ENCODE assay signal across 9 cellular contexts in the genomic region with DNA sequence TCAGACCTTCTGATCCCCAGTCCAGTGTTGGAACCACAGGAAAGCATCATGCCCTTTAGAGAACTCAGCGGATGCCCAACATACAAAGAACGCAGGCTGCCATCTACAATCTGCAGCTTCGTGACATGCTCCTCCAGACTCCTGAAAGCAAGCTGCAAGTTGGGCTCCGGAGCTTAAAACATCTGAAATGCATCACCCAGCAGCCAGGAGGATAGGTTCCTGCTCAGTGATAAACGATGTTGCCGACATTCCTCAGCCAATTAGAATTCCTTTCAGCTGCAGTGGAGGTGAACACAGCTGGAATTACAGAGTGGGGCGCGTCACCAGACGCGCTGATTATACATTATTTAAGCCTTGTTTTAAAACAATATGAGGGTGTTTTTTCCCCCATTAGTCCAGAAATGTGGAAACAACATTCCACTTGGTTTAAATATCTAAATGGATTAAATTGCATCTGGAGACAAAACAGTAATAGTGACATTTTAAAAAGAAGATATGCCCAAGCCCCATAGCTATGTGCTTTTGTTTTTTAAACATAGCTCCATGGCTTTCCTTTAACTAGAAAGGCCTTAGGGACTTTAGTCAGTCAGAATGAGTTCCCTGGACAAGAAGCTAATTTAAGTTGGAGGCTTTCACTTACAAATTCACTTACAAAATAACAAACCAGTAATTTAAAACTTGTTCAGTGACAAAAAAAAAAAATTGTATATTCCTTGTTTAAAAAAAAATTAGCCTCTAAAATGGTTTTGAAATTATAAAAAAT. TPM values are rescaled to one million over a fixed set of nuclear protein-coding genes. Genes with fewer than 3 reads are reported as not detected.
DNase-seq lines count a peak whose midpoint lies in the region; ATAC-seq, FAIRE-seq and TF ChIP-seq lines count a peak whose summit lies in the region.
"Had no signal": no experiment of that assay in that cellular context is flagged by ENCODE, and none has a peak within 500 bp of the region (broad histone marks: within the 10 kb centered on the region; RNA-seq: fewer than 3 reads in every experiment).

No MANE protein-coding gene starts in this region.

- TF ChIP-seq CTCF in WTC11 (IDR thresholded peaks at IDR 0.05) = no peak
- TF ChIP-seq CTCF in retinal pigment epithelial cell (conservative IDR thresholded peaks at IDR 0.05; ENCODE audit: low read depth, low read length) = no peak

- peak overlapping the region; percentile 24 for H3K4me3 ChIP-seq in retinal pigment epithelial cell (ENCODE audit: low read length)
- H3K4me3 ChIP-seq: thyroid gland had no signal

- H3K27me3 Mint-ChIP-seq in WTC11 (ENCODE audit: low read depth) = no peaks in the 10 kb centered on the region
- H3K27me3 Mint-ChIP-seq in activated CD4-positive, alpha-beta T cell treated with anti-CD3 and anti-CD28 coated beads for 36 hours = no peaks in the 10 kb centered on the region

- peak; percentile 78 for ATAC-seq in WTC11
- ATAC-seq in activated CD4-positive, alpha-beta T cell treated with anti-CD3 and anti-CD28 coated beads for 36 hours = no peak

- peaks cover 4% of the 10 kb centered on the region; the same call in 1 of the 2 replicates for H3K36me3 Mint-ChIP-seq in WTC11
- peaks cover 5% of the 10 kb centered on the region for H3K36me3 Mint-ChIP-seq in activated CD4-positive, alpha-beta T cell treated with anti-CD3 and anti-CD28 coated beads for 36 hours (ENCODE audit: low read depth)

- peak overlapping the region; percentile 53 for H3K4me3 Mint-ChIP-seq in WTC11
- H3K4me3 Mint-ChIP-seq in activated CD4-positive, alpha-beta T cell treated with anti-CD3 and anti-CD28 coated beads for 36 hours = no peak overlapping the region

- no peaks in the 10 kb centered on the region for H3K9me3 Mint-ChIP-seq in WTC11
- no peaks in the 10 kb centered on the region for H3K9me3 Mint-ChIP-seq in activated CD4-positive, alpha-beta T cell treated with anti-CD3 and anti-CD28 coated beads for 36 hours (ENCODE audit: low read depth)

- intact Hi-C loops in head of caudate nucleus (cut with DNase I) = no loop called here
- intact Hi-C loops in activated CD4-positive, alpha-beta T cell treated with anti-CD3 and anti-CD28 coated beads for 36 hours (cut with DNase I, micrococcal nuclease) = no loop called here

- CTCF ChIA-PET in WTC11 (lab: Charles Lee) = interaction anchor here (0.6 to 1.9 kb wide), 5 partner anchors 10 to 1402 kb away, joined by 3 to 6 read pairs (median 5); no protein-coding TSS in a partner anchor
- CTCF ChIA-PET in activated CD4-positive, alpha-beta T cell treated with anti-CD3 and anti-CD28 coated beads for 36 hours (lab: Charles Lee) = interaction anchor here (0.7 kb wide), 1 partner anchor 235 kb away, joined by 3 read pairs; no protein-coding TSS in a partner anchor

- FAIRE-seq in G401.6 (lab: Jason Lieb, UNC) = peak; percentile 34

- peaks cover 57% of the 10 kb centered on the region for H3K4me1 Mint-ChIP-seq in WTC11
- peaks cover 78% of the 10 kb centered on the region for H3K4me1 Mint-ChIP-seq in activated CD4-positive, alpha-beta T cell treated with anti-CD3 and anti-CD28 coated beads for 36 hours

- POLR2A ChIA-PET in WTC11 (lab: Charles Lee) = no interaction called here
- POLR2A ChIA-PET in activated CD4-positive, alpha-beta T cell treated with anti-CD3 and anti-CD28 coated beads for 36 hours (lab: Charles Lee) = no interaction called here

- DNase-seq in WTC11 (ENCODE audit: low spot score) (peak; percentile 52), head of caudate nucleus (peak in 31 of 42 donors; percentile 20 to 69 (median 40)), retinal pigment epithelial cell (ENCODE audit: low read depth) (no peak), NCI-H526 (lab: John Stamatoyannopoulos, UW) (no peak), NCI-H1694 (lab: John Stamatoyannopoulos, UW) (no peak), DMS 273 (lab: John Stamatoyannopoulos, UW; ENCODE audit: unreplicated experiment) (no peak)
- DNase-seq in activated CD4-positive, alpha-beta T cell treated with anti-CD3 and anti-CD28 coated beads for 36 hours = no peak
- DNase-seq: thyroid gland had no signal

- peak overlapping the region; percentile 98 for H3K27ac Mint-ChIP-seq in WTC11
- H3K27ac Mint-ChIP-seq in activated CD4-positive, alpha-beta T cell treated with anti-CD3 and anti-CD28 coated beads for 36 hours = no peak overlapping the region

TF ChIP-seq in WTC11, 78 proteins besides CTCF, POLR2A, EP300 and RAD21:
- TF ChIP-seq ZNF138 (CRISPR knock-in tag; conservative IDR thresholded peaks at IDR 0.05) = no peak
- TF ChIP-seq TEAD1 (CRISPR knock-in tag; IDR thresholded peaks at IDR 0.05) = 0 out of 2 replicates have a peak, but pooled peaks have one; percentile 34
- TF ChIP-seq, protein P1, sequence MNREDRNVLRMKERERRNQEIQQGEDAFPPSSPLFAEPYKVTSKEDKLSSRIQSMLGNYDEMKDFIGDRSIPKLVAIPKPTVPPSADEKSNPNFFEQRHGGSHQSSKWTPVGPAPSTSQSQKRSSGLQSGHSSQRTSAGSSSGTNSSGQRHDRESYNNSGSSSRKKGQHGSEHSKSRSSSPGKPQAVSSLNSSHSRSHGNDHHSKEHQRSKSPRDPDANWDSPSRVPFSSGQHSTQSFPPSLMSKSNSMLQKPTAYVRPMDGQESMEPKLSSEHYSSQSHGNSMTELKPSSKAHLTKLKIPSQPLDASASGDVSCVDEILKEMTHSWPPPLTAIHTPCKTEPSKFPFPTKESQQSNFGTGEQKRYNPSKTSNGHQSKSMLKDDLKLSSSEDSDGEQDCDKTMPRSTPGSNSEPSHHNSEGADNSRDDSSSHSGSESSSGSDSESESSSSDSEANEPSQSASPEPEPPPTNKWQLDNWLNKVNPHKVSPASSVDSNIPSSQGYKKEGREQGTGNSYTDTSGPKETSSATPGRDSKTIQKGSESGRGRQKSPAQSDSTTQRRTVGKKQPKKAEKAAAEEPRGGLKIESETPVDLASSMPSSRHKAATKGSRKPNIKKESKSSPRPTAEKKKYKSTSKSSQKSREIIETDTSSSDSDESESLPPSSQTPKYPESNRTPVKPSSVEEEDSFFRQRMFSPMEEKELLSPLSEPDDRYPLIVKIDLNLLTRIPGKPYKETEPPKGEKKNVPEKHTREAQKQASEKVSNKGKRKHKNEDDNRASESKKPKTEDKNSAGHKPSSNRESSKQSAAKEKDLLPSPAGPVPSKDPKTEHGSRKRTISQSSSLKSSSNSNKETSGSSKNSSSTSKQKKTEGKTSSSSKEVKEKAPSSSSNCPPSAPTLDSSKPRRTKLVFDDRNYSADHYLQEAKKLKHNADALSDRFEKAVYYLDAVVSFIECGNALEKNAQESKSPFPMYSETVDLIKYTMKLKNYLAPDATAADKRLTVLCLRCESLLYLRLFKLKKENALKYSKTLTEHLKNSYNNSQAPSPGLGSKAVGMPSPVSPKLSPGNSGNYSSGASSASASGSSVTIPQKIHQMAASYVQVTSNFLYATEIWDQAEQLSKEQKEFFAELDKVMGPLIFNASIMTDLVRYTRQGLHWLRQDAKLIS (CRISPR knock-in tag; IDR thresholded peaks at IDR 0.05; ENCODE audit: borderline replicate concordance) = no peak
- TF ChIP-seq NFE2L1 (CRISPR knock-in tag; IDR thresholded peaks at IDR 0.05) = no peak

RNA-seq across cellular contexts. Expression of gene SMURF1, which starts 6.3 kb away (rescaled TPM):
- 22.1 to 23.2 TPM (median 22.4 TPM) in 3 replicates for total RNA-seq in WTC11 (2021)
- total RNA-seq in activated CD4-positive, alpha-beta T cell treated with anti-CD3 and anti-CD28 coated beads for 36 hours = 10 to 100 TPM; 12.4 to 13.4 TPM

Comparison
In these comparisons a context has a peak if more than half of its experiments do, and no peak if none do; other contexts are left out.
1. DNase-seq: peak in WTC11 (single experiment) and head of caudate nucleus (31 of 42); none in retinal pigment epithelial cell (single experiment), activated CD4-positive, alpha-beta T cell treated with anti-CD3 and anti-CD28 coated beads for 36 hours (single experiment), NCI-H526 (0 of 2), NCI-H1694 (single experiment) and DMS 273 (single experiment).